ENCODE assay signal across 8 cellular contexts in genomic region chr11:70203749-70204465, GRCh38. TPM values are rescaled to one million over a fixed set of nuclear protein-coding genes. Genes with fewer than 3 reads are reported as not detected.
DNase-seq lines count a peak whose midpoint lies in the region; ATAC-seq lines count a peak whose summit lies in the region.

No MANE protein-coding gene starts in this region.

- H3K23ac ChIP-seq in mesendoderm (ENCODE audit: low read length), result peak overlapping the region; percentile 97

- peak overlapping the region; percentile 100 for H3K9ac ChIP-seq in mesendoderm (ENCODE audit: low read length)

- ATAC-seq in GM18499 (IDR thresholded peaks at IDR 0.05; ENCODE audit: insufficient read depth, unreplicated experiment) (peak; percentile 22), HG02678 (IDR thresholded peaks at IDR 0.05; ENCODE audit: unreplicated experiment) (peak; percentile 23)

- peak overlapping the region; percentile 100 for H3K56ac ChIP-seq in mesendoderm (ENCODE audit: low read length)

- H3K4ac ChIP-seq in mesendoderm (ENCODE audit: low read depth, low read length), result peak overlapping the region; percentile 85

- peak overlapping the region; percentile 97 for H2AK5ac ChIP-seq in mesendoderm (ENCODE audit: low read length)

- peak overlapping the region; percentile 75 for H2BK120ac ChIP-seq in mesendoderm (ENCODE audit: low read depth, low read length)

- H3K4me3 ChIP-seq in mesendoderm (ENCODE audit: low read length), result peak overlapping the region; percentile 98

- DNase-seq in NCI-H2227 (lab: John Stamatoyannopoulos, UW; ENCODE audit: unreplicated experiment) (peak; percentile 39), mesendoderm (peak; percentile 75), NCI-H2171 treated with DMSO at 0.1 percent for 48 hours (lab: John Stamatoyannopoulos, UW) (no peak)
- peak; percentile 89 to 92 for DNase-seq in activated CD4-positive, alpha-beta T cell treated with anti-CD3 and anti-CD28 coated beads, Interleukin-2, amount 50 U/mL, for 48 hours
- DNase-seq in effector CD8-positive, alpha-beta T cell (lab: John Stamatoyannopoulos, UW), result peak; percentile 73
- DNase-seq in stimulated activated CD8-positive, alpha-beta memory T cell treated with anti-CD3 and anti-CD28 coated beads, Interleukin-12 subunit alpha, Interleukin-12 subunit beta, amount 100 ng/mL, for 4 hours (ENCODE audit: low read depth), result peak; percentile 71

- H2BK15ac ChIP-seq in mesendoderm (replicated peaks; ENCODE audit: low read depth), result no peak overlapping the region

- peak overlapping the region; percentile 95 for H3K27ac ChIP-seq in mesendoderm (ENCODE audit: low read depth, low read length)

- H3K4me1 ChIP-seq in mesendoderm (ENCODE audit: control insufficient read depth, low read depth, low read length), result peaks cover 5% of the 10 kb centered on the region

- peak overlapping the region; percentile 98 for H2BK5ac ChIP-seq in mesendoderm (ENCODE audit: low read length)

- peak overlapping the region; percentile 33 for H4K5ac ChIP-seq in mesendoderm (ENCODE audit: low read length)

- peak overlapping the region; percentile 100 for H3K4me2 ChIP-seq in mesendoderm (ENCODE audit: low read length)

- H3K36me3 ChIP-seq in mesendoderm (ENCODE audit: control insufficient read depth, insufficient read depth, low read length), result peaks cover 11% of the 10 kb centered on the region

- peaks cover 37% of the 10 kb centered on the region for H3K79me2 ChIP-seq in mesendoderm (ENCODE audit: control insufficient read depth, insufficient read depth, low read length)

- H3K18ac ChIP-seq in mesendoderm (ENCODE audit: low read length), result peak overlapping the region; percentile 65

- H4K8ac ChIP-seq in mesendoderm (ENCODE audit: low read depth, low read length), result peak overlapping the region; percentile 98

- WGBS in mesendoderm (ENCODE audit: extremely low coverage, insufficient coverage, low lambda C conversion rate), result no CpG with 5 or more reads among the region's 30 CpGs

- no peaks in the 10 kb centered on the region for H3K27me3 ChIP-seq in mesendoderm (ENCODE audit: insufficient read depth, low read length, poor library complexity)

- H3K79me1 ChIP-seq in mesendoderm (ENCODE audit: low read length), result peaks cover 32% of the 10 kb centered on the region

RNA-seq across cellular contexts. Expression of gene FADD, which starts 0.8 kb away (rescaled TPM):
- polyA plus RNA-seq in mesendoderm (2013, experiment 1 of 2), result 40.9 TPM
- 40.4 TPM for polyA plus RNA-seq in mesendoderm (2013, experiment 2 of 2)
